Comparison of ENCODE assay signal across 10 cellular contexts in genomic region chr19:575527-576506, GRCh38. TPM values are rescaled to one million over a fixed set of nuclear protein-coding genes. Genes with fewer than 3 reads are reported as not detected.
DNase-seq lines count a peak whose midpoint lies in the region; ATAC-seq and TF ChIP-seq lines count a peak whose summit lies in the region.
"Had no signal": no experiment of that assay in that cellular context is flagged by ENCODE, and none has a peak within 500 bp of the region (broad histone marks: within the 10 kb centered on the region; RNA-seq: fewer than 3 reads in every experiment).

No MANE protein-coding gene starts in this region.

- peak overlapping the region; percentile 53 to 60; a peak in 3 of 4 replicates for H3K27ac ChIP-seq in SK-N-SH (ENCODE audit: low read depth in 2 of 2, low read length in 1 of 2)

- H2AFZ ChIP-seq in SK-N-SH (ENCODE audit: low read depth) = no peak overlapping the region

- no peaks in the 10 kb centered on the region for H3K9me3 Mint-ChIP-seq in activated naive CD4-positive, alpha-beta T cell treated with anti-CD3 and anti-CD28 coated beads, Interleukin-2, amount 50 U/mL, for 72 hours
- H3K9me3 Mint-ChIP-seq: activated naive CD8-positive, alpha-beta T cell treated with anti-CD3 and anti-CD28 coated beads, Interleukin-2, amount 10 ng/mL, durations not matched to agents 7 days and 5 days had no signal

- H3K27me3 ChIP-seq in SK-N-SH (ENCODE audit: insufficient read depth) = no peaks in the 10 kb centered on the region

- peaks cover 5 to 6% of the 10 kb centered on the region in 2 donors for H3K36me3 Mint-ChIP-seq in activated naive CD4-positive, alpha-beta T cell treated with anti-CD3 and anti-CD28 coated beads, Interleukin-2, amount 50 U/mL, for 72 hours
- H3K36me3 Mint-ChIP-seq: activated naive CD8-positive, alpha-beta T cell treated with anti-CD3 and anti-CD28 coated beads, Interleukin-2, amount 10 ng/mL, durations not matched to agents 7 days and 5 days had no signal

- H3K79me2 ChIP-seq in SK-N-SH (ENCODE audit: insufficient read depth) = peaks cover 80% of the 10 kb centered on the region

- WGBS in SK-N-SH (ENCODE audit: low lambda C conversion rate) = 63% methylated on average over 24 of the region's 38 CpGs

- H3F3A ChIP-seq in SK-N-SH (replicated peaks; ENCODE audit: insufficient read depth) = peaks cover 14% of the 10 kb centered on the region

- TF ChIP-seq RAD21 in SK-N-SH (IDR thresholded peaks at IDR 0.05; ENCODE audit: low read length) = no peak

- no peak overlapping the region for H3K27ac Mint-ChIP-seq in activated naive CD4-positive, alpha-beta T cell treated with anti-CD3 and anti-CD28 coated beads, Interleukin-2, amount 50 U/mL, for 72 hours

- H3K9ac ChIP-seq in SK-N-SH = no peak overlapping the region

- CTCF ChIA-PET in SK-N-SH (lab: Yijun Ruan, JAX) = interaction anchor here (1.0 to 5.7 kb wide), 5 partner anchors 8 to 45 kb away, joined by 3 to 32 read pairs (median 5); no protein-coding TSS in a partner anchor

- peak overlapping the region; percentile 38 to 53 for H3K4me3 ChIP-seq in SK-N-SH (ENCODE audit: low read depth in 2 of 2, low read length in 1 of 2)

- peaks cover 72% of the 10 kb centered on the region for H4K20me1 ChIP-seq in SK-N-SH (ENCODE audit: insufficient read depth)

- H3K9me2 ChIP-seq in SK-N-SH = no peaks in the 10 kb centered on the region

- ATAC-seq in activated naive CD4-positive, alpha-beta T cell treated with anti-CD3 and anti-CD28 coated beads, Interleukin-2, amount 50 U/mL, for 72 hours = no peak
- ATAC-seq in GM21737 (IDR thresholded peaks at IDR 0.05; ENCODE audit: unreplicated experiment) = no peak

- DNase-seq in Daoy (ENCODE audit: low read depth) = peak; percentile 88
- peak; percentile 71 for DNase-seq in SK-N-SH
- DNase-seq in fibroblast of peridontal ligament (ENCODE audit: extremely low read depth) = peak; percentile 29
- peak; percentile 41 for DNase-seq in occipital lobe (lab: John Stamatoyannopoulos, UW)
- DNase-seq in mucosa of gallbladder (ENCODE audit: low spot score) = no peak
- DNase-seq in NCI-H1436 (lab: John Stamatoyannopoulos, UW) = no peak
- DNase-seq in activated naive CD4-positive, alpha-beta T cell treated with anti-CD3 and anti-CD28 coated beads, Interleukin-2, amount 50 U/mL, for 72 hours (ENCODE audit: low spot score in 2 of 2) = no peak
- DNase-seq: activated naive CD8-positive, alpha-beta T cell treated with anti-CD3 and anti-CD28 coated beads, Interleukin-2, amount 10 ng/mL, durations not matched to agents 7 days and 5 days had no signal

- no peak for TF ChIP-seq EP300 in SK-N-SH (IDR thresholded peaks at IDR 0.05; ENCODE audit: borderline replicate concordance in 1 of 2, low read depth in 1 of 2, low read length in 1 of 2)

- no peak for TF ChIP-seq CTCF in SK-N-SH (IDR thresholded peaks at IDR 0.05)

- peaks cover 24 to 32% of the 10 kb centered on the region in 2 experiments; a peak in 3 of 4 replicates for H3K4me1 ChIP-seq in SK-N-SH (ENCODE audit: control insufficient read depth in 1 of 2, insufficient read depth in 2 of 2, low read depth in 1 of 2, low read length in 1 of 2)

- H3K4me2 ChIP-seq in SK-N-SH = peak overlapping the region; percentile 100

- H3K9me3 ChIP-seq in SK-N-SH = no peaks in the 10 kb centered on the region

- H3K36me3 ChIP-seq in SK-N-SH (replicated peaks in 1 of 2; ENCODE audit: control insufficient read depth in 1 of 2, insufficient read depth in 2 of 2, low read length in 1 of 2) = peaks cover 0 to 18% of the 10 kb centered on the region in 2 experiments

- POLR2A ChIA-PET in SK-N-SH (lab: Yijun Ruan, JAX) = interaction anchor here (1.4 to 1.8 kb wide), 2 partner anchors 11 to 69 kb away, joined by 4 to 6 read pairs; no protein-coding TSS in a partner anchor

TF ChIP-seq in SK-N-SH, 30 proteins besides CTCF, POLR2A, EP300 and RAD21 (continues in another document):
- TF ChIP-seq ELF1 (IDR thresholded peaks at IDR 0.05) (no peak), USF1 (IDR thresholded peaks at IDR 0.05; ENCODE audit: borderline replicate concordance, low read depth) (no peak), CHD2 (IDR thresholded peaks at IDR 0.05; ENCODE audit: low read length, partially characterized antibody) (no peak), MAX (IDR thresholded peaks at IDR 0.05; ENCODE audit: low read depth) (no peak), GABPA (IDR thresholded peaks at IDR 0.05; ENCODE audit: low read depth) (no peak), NFIC (IDR thresholded peaks at IDR 0.05; ENCODE audit: borderline replicate concordance) (peak; percentile 36; the same call in 1 of the 2 replicates), RFX5 (IDR thresholded peaks at IDR 0.05; ENCODE audit: low read length) (no peak), IRF3 (IDR thresholded peaks at IDR 0.05; ENCODE audit: low read depth, low read length) (no peak), EZH2phosphoT487 (IDR thresholded peaks at IDR 0.05; ENCODE audit: borderline replicate concordance, low read depth) (no peak), YY1 (IDR thresholded peaks at IDR 0.05; ENCODE audit: low read depth) (no peak), SIN3A (IDR thresholded peaks at IDR 0.05; ENCODE audit: borderline replicate concordance, low read depth, low read length) (no peak)

RNA-seq across cellular contexts. Expression of gene BSG, which starts 3.4 kb away (rescaled TPM):
- 501 and 514 TPM in 2 replicates for total RNA-seq in Daoy (2014; rRNA removed; shearing (Covaris generic))
- 745 and 835 TPM in 2 replicates for polyA plus RNA-seq in SK-N-SH (2012; rRNA removed)
- 263 and 438 TPM in 2 replicates for polyA plus RNA-seq in SK-N-SH (2012; cell fraction: cytosol; rRNA removed)
- 422 and 627 TPM in 2 replicates for polyA plus RNA-seq in SK-N-SH (2012; cell fraction: nucleus; rRNA removed)
- total RNA-seq in occipital lobe = 77.4 TPM
- total RNA-seq in mucosa of gallbladder = 480 TPM
- total RNA-seq in activated naive CD4-positive, alpha-beta T cell treated with anti-CD3 and anti-CD28 coated beads, Interleukin-2, amount 50 U/mL, for 72 hours = 100 to 1,000 TPM; 170 to 194 TPM

RNA-seq across cellular contexts. Expression of gene HCN2, which starts 13.9 kb away (rescaled TPM):
- 0.09 and 0.97 TPM in 2 replicates for total RNA-seq in Daoy (2014; rRNA removed; shearing (Covaris generic))
- 3.4 and 5.6 TPM in 2 replicates for polyA plus RNA-seq in SK-N-SH (2012; rRNA removed)
- polyA plus RNA-seq in SK-N-SH (2012; cell fraction: cytosol; rRNA removed) = 4.4 and 8.7 TPM in 2 replicates
- 11.1 and 12.0 TPM in 2 replicates for polyA plus RNA-seq in SK-N-SH (2012; cell fraction: nucleus; rRNA removed)
- 8.0 TPM for total RNA-seq in occipital lobe
- total RNA-seq in mucosa of gallbladder = 0.40 TPM
- under 1 TPM; 0.41 to 0.58 TPM for total RNA-seq in activated naive CD4-positive, alpha-beta T cell treated with anti-CD3 and anti-CD28 coated beads, Interleukin-2, amount 50 U/mL, for 72 hours

RNA-seq across cellular contexts. Expression of gene GZMM, which starts 32.0 kb away (rescaled TPM):
- total RNA-seq in Daoy (2014; rRNA removed; shearing (Covaris generic)) = 4.2 and 5.5 TPM in 2 replicates
- not detected in 2 replicates for polyA plus RNA-seq in SK-N-SH (2012; rRNA removed)
- 0.06 TPM in 1 of 2 replicates, not detected in the other for polyA plus RNA-seq in SK-N-SH (2012; cell fraction: cytosol; rRNA removed)
- polyA plus RNA-seq in SK-N-SH (2012; cell fraction: nucleus; rRNA removed) = 0.07 and 0.11 TPM in 2 replicates
- total RNA-seq in occipital lobe = not detected
- total RNA-seq in mucosa of gallbladder = 2.7 TPM
- 10 to 100 TPM; 14.1 to 52.7 TPM for total RNA-seq in activated naive CD4-positive, alpha-beta T cell treated with anti-CD3 and anti-CD28 coated beads, Interleukin-2, amount 50 U/mL, for 72 hours
- total RNA-seq: NCI-H460 had no signal

RNA-seq across cellular contexts. Expression of gene CDC34, which starts 44.3 kb away (rescaled TPM):
- total RNA-seq in Daoy (2014; rRNA removed; shearing (Covaris generic)) = 105 and 108 TPM in 2 replicates
- 69.2 and 96.7 TPM in 2 replicates for polyA plus RNA-seq in SK-N-SH (2012; rRNA removed)
- 48.9 and 66.0 TPM in 2 replicates for polyA plus RNA-seq in SK-N-SH (2012; cell fraction: cytosol; rRNA removed)
- polyA plus RNA-seq in SK-N-SH (2012; cell fraction: nucleus; rRNA removed) = 83.8 and 200 TPM in 2 replicates
- 46.2 TPM for total RNA-seq in occipital lobe
- total RNA-seq in mucosa of gallbladder = 53.3 TPM
- total RNA-seq in activated naive CD4-positive, alpha-beta T cell treated with anti-CD3 and anti-CD28 coated beads, Interleukin-2, amount 50 U/mL, for 72 hours = 10 to 100 TPM; 46.3 to 59.6 TPM

RNA-seq across cellular contexts. Expression of gene POLRMT, which starts 57.5 kb away (rescaled TPM):
- total RNA-seq in Daoy (2014; rRNA removed; shearing (Covaris generic)) = 92.3 and 96.8 TPM in 2 replicates
- 38.2 and 40.1 TPM in 2 replicates for polyA plus RNA-seq in SK-N-SH (2012; rRNA removed)
- 9.6 and 13.7 TPM in 2 replicates for polyA plus RNA-seq in SK-N-SH (2012; cell fraction: cytosol; rRNA removed)
- 157 and 218 TPM in 2 replicates for polyA plus RNA-seq in SK-N-SH (2012; cell fraction: nucleus; rRNA removed)
- total RNA-seq in occipital lobe = 12.5 TPM
- total RNA-seq in mucosa of gallbladder = 56.0 TPM
- total RNA-seq in activated naive CD4-positive, alpha-beta T cell treated with anti-CD3 and anti-CD28 coated beads, Interleukin-2, amount 50 U/mL, for 72 hours = 10 to 100 TPM; 47.0 to 57.7 TPM

Comparison
In these comparisons a context has a peak if more than half of its experiments do, and no peak if none do; other contexts are left out.
1. DNase-seq: peak in Daoy (single experiment), SK-N-SH (single experiment), fibroblast of peridontal ligament (single experiment) and occipital lobe (single experiment); none in mucosa of gallbladder (single experiment), NCI-H1436 (single experiment) and activated naive CD4-positive, alpha-beta T cell treated with anti-CD3 and anti-CD28 coated beads, Interleukin-2, amount 50 U/mL, for 72 hours (0 of 2).